8 cellular contexts compared by ENCODE assay signal in the genomic region with DNA sequence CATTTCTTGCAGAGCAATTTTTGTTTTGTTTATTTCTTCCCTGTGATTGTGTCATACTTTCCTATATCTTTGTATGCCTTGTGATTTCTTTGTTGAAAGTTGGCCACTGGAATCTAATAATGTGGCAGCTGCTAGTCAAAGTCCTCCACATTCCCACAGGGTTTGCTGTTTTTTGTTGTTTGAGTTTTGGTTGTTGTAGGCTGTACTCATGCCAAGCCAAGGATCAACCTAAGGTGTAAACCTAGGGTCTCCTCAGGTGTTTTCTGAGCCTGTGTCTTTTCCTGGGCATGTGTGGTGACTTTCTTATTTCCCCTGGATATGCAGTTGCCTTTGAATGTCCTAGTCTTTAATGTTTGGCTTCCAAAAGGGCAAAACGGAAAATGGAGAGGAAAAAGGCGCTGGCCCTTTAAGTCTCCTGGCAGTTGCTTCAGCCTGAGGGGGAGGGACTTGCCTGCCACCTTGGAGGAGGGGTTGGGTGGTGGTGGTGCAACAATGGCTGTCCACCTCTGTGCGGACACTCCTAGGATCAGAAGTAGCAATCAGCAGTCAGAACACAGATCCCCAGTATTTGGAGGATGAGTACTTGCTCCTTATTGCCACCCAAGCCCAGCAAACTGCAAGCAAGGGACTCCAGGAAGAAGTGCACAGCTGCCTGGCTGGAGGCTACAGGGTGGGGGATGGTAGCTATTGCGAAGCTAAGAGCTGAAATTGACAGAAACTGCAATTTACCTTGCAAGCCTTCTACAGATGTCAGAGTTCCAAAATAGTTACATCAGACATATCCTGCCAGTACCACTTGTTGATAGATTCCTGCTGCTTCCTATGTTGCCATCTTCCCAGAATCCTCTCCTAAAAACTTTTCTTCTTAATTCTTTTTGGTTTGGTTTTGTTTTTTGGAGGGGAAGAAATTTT. TPM values are rescaled to one million over a fixed set of nuclear protein-coding genes. Genes with fewer than 3 reads are reported as not detected.
DNase-seq lines count a peak whose midpoint lies in the region; TF ChIP-seq lines count a peak whose summit lies in the region.

No MANE protein-coding gene starts in this region.

- no TSS peak for BruUV-seq in Caco-2 (replicated peaks; lab: Mats Ljungman, UMichigan)

- H3K4me3 ChIP-seq in Caco-2 (ENCODE audit: low read depth, low read length), result peak overlapping the region; percentile 42
- H3K4me3 ChIP-seq in effector memory CD4-positive, alpha-beta T cell (ENCODE audit: insufficient read depth, low read depth, low read length, poor library complexity, severe bottlenecking), result no peak overlapping the region

- peaks cover 2% of the 10 kb centered on the region for H3K36me3 Mint-ChIP-seq in Caco-2 (ENCODE audit: insufficient read depth, unreplicated experiment)

- CTCF ChIA-PET in Caco-2 (lab: Charles Lee), result interaction anchor here (1.4 kb wide), 1 partner anchor 108 kb away, joined by 3 read pairs; no protein-coding TSS in a partner anchor

- H3K4me3 Mint-ChIP-seq in Caco-2 (ENCODE audit: unreplicated experiment), result peak overlapping the region; percentile 89

- intact Hi-C loops in Caco-2 (cut with micrococcal nuclease; ENCODE audit: unreplicated experiment), result loop anchor here (1.0 kb wide), 1 partner anchor 34 kb away; no protein-coding TSS in a partner anchor

- H3K4me1 ChIP-seq in Caco-2, result peaks cover 17% of the 10 kb centered on the region
- no peaks in the 10 kb centered on the region for H3K4me1 ChIP-seq in effector memory CD4-positive, alpha-beta T cell (ENCODE audit: control insufficient read depth, insufficient read depth, low read length, poor library complexity, severe bottlenecking)

- H3K27ac ChIP-seq in KOPT-K1 (ENCODE audit: low read depth, low read length, poor library complexity, severe bottlenecking), result peak overlapping the region; percentile 90
- no peak overlapping the region for H3K27ac ChIP-seq in effector memory CD4-positive, alpha-beta T cell (ENCODE audit: insufficient read depth, low read length, poor library complexity, severe bottlenecking)

- H3K36me3 ChIP-seq in Caco-2 (ENCODE audit: control insufficient read depth, insufficient read depth, low read length) (no peaks in the 10 kb centered on the region), KOPT-K1 (ENCODE audit: insufficient read depth, low read length) (no peaks in the 10 kb centered on the region)
- no peaks in the 10 kb centered on the region for H3K36me3 ChIP-seq in effector memory CD4-positive, alpha-beta T cell (ENCODE audit: control insufficient read depth, insufficient read depth, low read length)

- peaks cover 12% of the 10 kb centered on the region for H3K4me1 Mint-ChIP-seq in Caco-2 (ENCODE audit: low read depth, unreplicated experiment)

- H3K9me3 ChIP-seq in Caco-2 (no peaks in the 10 kb centered on the region), KOPT-K1 (ENCODE audit: insufficient read depth, low read length, poor library complexity, severe bottlenecking) (no peaks in the 10 kb centered on the region)
- H3K9me3 ChIP-seq in effector memory CD4-positive, alpha-beta T cell (ENCODE audit: control insufficient read depth, low read length), result peaks cover 3% of the 10 kb centered on the region

- POLR2A ChIA-PET in Caco-2 (lab: Charles Lee), result interaction anchor here (0.7 to 1.0 kb wide), 2 partner anchors 35 to 61 kb away, joined by 3 to 9 read pairs; no protein-coding TSS in a partner anchor

- no peaks in the 10 kb centered on the region for H3K27me3 ChIP-seq in Caco-2 (replicated peaks; ENCODE audit: control insufficient read depth, insufficient read depth, low read length)
- peaks cover 14% of the 10 kb centered on the region for H3K27me3 ChIP-seq in effector memory CD4-positive, alpha-beta T cell (replicated peaks; ENCODE audit: control insufficient read depth, insufficient read depth, low read length, poor library complexity, severe bottlenecking)

- peaks cover 3% of the 10 kb centered on the region for H3K27me3 Mint-ChIP-seq in Caco-2 (ENCODE audit: insufficient read depth, unreplicated experiment)

- no peak for TF ChIP-seq CTCF in Caco-2 (IDR thresholded peaks at IDR 0.05; ENCODE audit: insufficient read depth in 1 of 2, low read depth in 1 of 2, low read length in 1 of 2, severe bottlenecking in 1 of 2, unreplicated experiment in 1 of 2)

- no peaks in the 10 kb centered on the region for H3K9me3 Mint-ChIP-seq in Caco-2 (ENCODE audit: unreplicated experiment)

- DNase-seq in Caco-2 (peak; percentile 85), SW480 (ENCODE audit: low spot score) (peak; percentile 59), iPS-NIHi11 (ENCODE audit: low spot score) (peak; percentile 78), hypothalamus (lab: John Stamatoyannopoulos, UW) (no peak), NCI-H345 (lab: John Stamatoyannopoulos, UW) (no peak), ureter (ENCODE audit: low spot score) (no peak)
- DNase-seq in effector memory CD4-positive, alpha-beta T cell, result no peak

- peak overlapping the region; percentile 95 for H3K27ac Mint-ChIP-seq in Caco-2 (ENCODE audit: unreplicated experiment)

RNA-seq across cellular contexts. Expression of a gene that starts 5.6 kb away (rescaled TPM):
- total RNA-seq in Caco-2 (2022) (47.2 TPM in 2 replicates), ureter (40.1 TPM)

Comparison
In these comparisons a context has a peak if more than half of its experiments do, and no peak if none do; other contexts are left out.
1. DNase-seq: peak in Caco-2 (2 of 2), SW480 (single experiment) and iPS-NIHi11 (single experiment); none in hypothalamus (0 of 51), effector memory CD4-positive, alpha-beta T cell (0 of 3), NCI-H345 (single experiment) and ureter (single experiment).